Comparison of ENCODE assay signal across 10 cellular contexts in genomic region chr4:86032476-86033022, GRCh38.
DNase-seq lines count a peak whose midpoint lies in the region; ATAC-seq, FAIRE-seq and TF ChIP-seq lines count a peak whose summit lies in the region.
"Had no signal": no experiment of that assay in that cellular context is flagged by ENCODE, and none has a peak within 500 bp of the region (broad histone marks: within the 10 kb centered on the region; RNA-seq: fewer than 3 reads in every experiment).

No MANE protein-coding gene starts in this region.

- peaks cover 33% of the 10 kb centered on the region for H3K4me1 ChIP-seq in astrocyte (ENCODE audit: insufficient read depth, low read length)

- no peaks in the 10 kb centered on the region for H3K9me3 ChIP-seq in astrocyte (ENCODE audit: insufficient read depth, low read depth, low read length)

- peak; percentile 64 for DNase-seq in HPDE6-E6E7 (ENCODE audit: extremely low spot score)
- DNase-seq in astrocyte (ENCODE audit: low read depth), result peak; percentile 95
- no peak for DNase-seq in left cardiac atrium
- DNase-seq in stromal cell of bone marrow (ENCODE audit: low read depth), result peak; percentile 75
- DNase-seq in DMS153 treated with DMSO at 0.1 percent for 48 hours (lab: John Stamatoyannopoulos, UW; ENCODE audit: unreplicated experiment), result no peak
- no peak for DNase-seq in putamen (ENCODE audit: low spot score)
- no peak for DNase-seq in activated T-cell treated with anti-CD3 and anti-CD28 coated beads, Interleukin-2, amount 50 U/mL, for 1 hour
- DNase-seq: stimulated activated naive CD8-positive, alpha-beta T cell treated with anti-CD3 and anti-CD28 coated beads, Interleukin-15, Interleukin-2, amounts not matched to agents 100 U/mL and 50 U/mL, for 24 hours had no signal

- H3K36me3 ChIP-seq in astrocyte (ENCODE audit: insufficient read depth, low read length), result no peaks in the 10 kb centered on the region

- peak; percentile 85 to 93 for ATAC-seq in left cardiac atrium
- ATAC-seq in HG03565 (IDR thresholded peaks at IDR 0.05; ENCODE audit: unreplicated experiment), result no peak
- ATAC-seq: activated T-helper 17 cell treated with anti-CD3 and anti-CD28 coated beads, Interleukin-2, amount 50 U/mL, for 72 hours; stimulated activated naive CD8-positive, alpha-beta T cell treated with anti-CD3 and anti-CD28 coated beads, Interleukin-15, Interleukin-2, amounts not matched to agents 100 U/mL and 50 U/mL, for 24 hours had no signal

- FAIRE-seq in astrocyte (lab: Jason Lieb, UNC), result peak; percentile 94

- peak overlapping the region; percentile 72 for H3K27ac Mint-ChIP-seq in astrocyte (ENCODE audit: unreplicated experiment)
- H3K27ac Mint-ChIP-seq: activated T-helper 17 cell treated with anti-CD3 and anti-CD28 coated beads, Interleukin-2, amount 50 U/mL, for 72 hours had no signal

- H4K20me1 ChIP-seq in astrocyte (ENCODE audit: insufficient read depth, low read length), result no peaks in the 10 kb centered on the region

- peak overlapping the region; percentile 23 for H3K4me3 Mint-ChIP-seq in astrocyte (ENCODE audit: unreplicated experiment)
- H3K4me3 Mint-ChIP-seq: activated T-helper 17 cell treated with anti-CD3 and anti-CD28 coated beads, Interleukin-2, amount 50 U/mL, for 72 hours had no signal

- peak overlapping the region; percentile 77 for H3K27ac ChIP-seq in astrocyte (ENCODE audit: low read depth, low read length)

- H3K27me3 ChIP-seq in astrocyte (ENCODE audit: insufficient read depth, low read length), result no peaks in the 10 kb centered on the region

- no peak for TF ChIP-seq CTCF in astrocyte (IDR thresholded peaks at IDR 0.05; ENCODE audit: insufficient read depth, low read depth, low read length)

- no peaks in the 10 kb centered on the region for H3K36me3 Mint-ChIP-seq in astrocyte (ENCODE audit: low read depth, unreplicated experiment)

- H3K27me3 Mint-ChIP-seq in astrocyte (ENCODE audit: low read depth, unreplicated experiment), result no peaks in the 10 kb centered on the region

- H3K9ac ChIP-seq in astrocyte (ENCODE audit: low read length), result peak overlapping the region; percentile 68

- intact Hi-C loops in left cardiac atrium (cut with DNase I), result no loop called here

- H3K4me3 ChIP-seq in astrocyte (ENCODE audit: insufficient read depth, low read depth, low read length), result no peak overlapping the region

- peaks cover 17% of the 10 kb centered on the region for H3K4me1 Mint-ChIP-seq in astrocyte (ENCODE audit: low read depth, unreplicated experiment)
- H3K4me1 Mint-ChIP-seq: activated T-helper 17 cell treated with anti-CD3 and anti-CD28 coated beads, Interleukin-2, amount 50 U/mL, for 72 hours had no signal

- peak overlapping the region; percentile 26 for H2AFZ ChIP-seq in astrocyte (ENCODE audit: low read depth, low read length)

- H3K9me3 Mint-ChIP-seq in astrocyte (ENCODE audit: unreplicated experiment), result no peaks in the 10 kb centered on the region
- H3K9me3 Mint-ChIP-seq: activated T-helper 17 cell treated with anti-CD3 and anti-CD28 coated beads, Interleukin-2, amount 50 U/mL, for 72 hours had no signal

- no peaks in the 10 kb centered on the region for H3K79me2 ChIP-seq in astrocyte (ENCODE audit: insufficient read depth, low read length)

- H3K4me2 ChIP-seq in astrocyte (ENCODE audit: low read length), result peak overlapping the region; percentile 68

Comparison
In these comparisons a context has a peak if more than half of its experiments do, and no peak if none do; other contexts are left out.
1. DNase-seq: peak in HPDE6-E6E7 (single experiment), astrocyte (single experiment) and stromal cell of bone marrow (single experiment); none in left cardiac atrium (single experiment), DMS153 treated with DMSO at 0.1 percent for 48 hours (single experiment), putamen (single experiment) and activated T-cell treated with anti-CD3 and anti-CD28 coated beads, Interleukin-2, amount 50 U/mL, for 1 hour (single experiment).